In the genomic region with DNA sequence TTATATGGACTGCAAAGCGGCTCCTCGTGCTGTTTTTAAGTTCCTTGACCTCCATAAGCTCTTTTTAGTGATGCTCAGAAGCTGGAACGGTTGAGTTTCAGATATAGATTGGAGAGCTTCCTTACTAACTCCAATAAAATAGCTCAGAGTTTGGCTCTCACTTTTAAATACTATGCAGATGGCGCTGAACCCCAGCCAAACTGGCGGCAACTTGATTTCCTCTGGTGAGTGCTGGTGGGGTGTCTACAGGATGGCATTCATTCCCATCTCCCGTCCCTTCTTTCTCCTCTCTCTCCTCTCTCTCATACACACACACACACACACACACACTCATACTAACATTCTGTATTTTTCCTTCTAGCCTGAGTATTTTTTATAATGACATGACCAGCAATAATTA, we compare ENCODE assay signal across 22 cellular contexts.
"Had no signal": no experiment of that assay in that cellular context is flagged by ENCODE, and none has a peak within 500 bp of the region (broad histone marks: within the 10 kb centered on the region; RNA-seq: fewer than 3 reads in every experiment).

No MANE protein-coding gene starts in this region.

- H3K27ac Mint-ChIP-seq: activated CD8-positive, alpha-beta memory T cell treated with anti-CD3 and anti-CD28 coated beads, Interleukin-2, amount 10 ng/mL, durations not matched to agents 7 days and 5 days; activated naive CD4-positive, alpha-beta T cell treated with anti-CD3 and anti-CD28 coated beads, Interleukin-2, amount 50 U/mL, for 24 hours; activated T-cell treated with anti-CD3 and anti-CD28 coated beads, Interleukin-2, amount 50 U/mL, for 24 hours; dendritic cell treated with granulocyte-macrophage colony-stimulating factor and Interleukin-4, amounts not matched to agents 40 ng/mL and 50 ng/mL, for 4 days; progenitor cell of endocrine pancreas; stimulated activated naive B cell treated with anti-CD40 and anti-IgM and Interleukin-4, amounts not matched to agents 10 μg/mL and 1 μg/mL and 100 μg/mL, for 72 hours had no signal

- H3K9me3 Mint-ChIP-seq: activated naive CD4-positive, alpha-beta T cell treated with anti-CD3 and anti-CD28 coated beads, Interleukin-2, amount 50 U/mL, for 24 hours; activated T-cell treated with anti-CD3 and anti-CD28 coated beads, Interleukin-2, amount 50 U/mL, for 24 hours; central memory CD8-positive, alpha-beta T cell; dendritic cell treated with granulocyte-macrophage colony-stimulating factor and Interleukin-4, amounts not matched to agents 40 ng/mL and 50 ng/mL, for 4 days; stimulated activated naive B cell treated with anti-CD40 and anti-IgM and Interleukin-4, amounts not matched to agents 10 μg/mL and 1 μg/mL and 100 μg/mL, for 72 hours had no signal

- H3K27me3 Mint-ChIP-seq: activated CD8-positive, alpha-beta memory T cell treated with anti-CD3 and anti-CD28 coated beads, Interleukin-2, amount 10 ng/mL, durations not matched to agents 7 days and 5 days; activated naive CD4-positive, alpha-beta T cell treated with anti-CD3 and anti-CD28 coated beads, Interleukin-2, amount 50 U/mL, for 24 hours; activated T-cell treated with anti-CD3 and anti-CD28 coated beads, Interleukin-2, amount 50 U/mL, for 24 hours; dendritic cell treated with granulocyte-macrophage colony-stimulating factor and Interleukin-4, amounts not matched to agents 40 ng/mL and 50 ng/mL, for 4 days; progenitor cell of endocrine pancreas; stimulated activated naive B cell treated with anti-CD40 and anti-IgM and Interleukin-4, amounts not matched to agents 10 μg/mL and 1 μg/mL and 100 μg/mL, for 72 hours had no signal

- H3K4me1 Mint-ChIP-seq: activated CD8-positive, alpha-beta memory T cell treated with anti-CD3 and anti-CD28 coated beads, Interleukin-2, amount 10 ng/mL, durations not matched to agents 7 days and 5 days; activated naive CD4-positive, alpha-beta T cell treated with anti-CD3 and anti-CD28 coated beads, Interleukin-2, amount 50 U/mL, for 24 hours; central memory CD8-positive, alpha-beta T cell; stimulated activated naive B cell treated with anti-CD40 and anti-IgM and Interleukin-4, amounts not matched to agents 10 μg/mL and 1 μg/mL and 100 μg/mL, for 72 hours had no signal

- H3K4me3 Mint-ChIP-seq: activated CD8-positive, alpha-beta memory T cell treated with anti-CD3 and anti-CD28 coated beads, Interleukin-2, amount 10 ng/mL, durations not matched to agents 7 days and 5 days; activated naive CD4-positive, alpha-beta T cell treated with anti-CD3 and anti-CD28 coated beads, Interleukin-2, amount 50 U/mL, for 24 hours; activated T-cell treated with anti-CD3 and anti-CD28 coated beads, Interleukin-2, amount 50 U/mL, for 24 hours; central memory CD8-positive, alpha-beta T cell; dendritic cell treated with granulocyte-macrophage colony-stimulating factor and Interleukin-4, amounts not matched to agents 40 ng/mL and 50 ng/mL, for 4 days; stimulated activated naive B cell treated with anti-CD40 and anti-IgM and Interleukin-4, amounts not matched to agents 10 μg/mL and 1 μg/mL and 100 μg/mL, for 72 hours had no signal

- DNase-seq: activated CD4-positive, alpha-beta T cell treated with anti-CD3 and anti-CD28 coated beads, Interleukin-2, amount 50 U/mL, for 48 hours; activated CD4-positive, CD25-positive, alpha-beta regulatory T cell treated with anti-CD3 and anti-CD28 coated beads, Interleukin-2, amount 50 U/mL, for 72 hours; activated CD8-positive, alpha-beta memory T cell treated with anti-CD3 and anti-CD28 coated beads, Interleukin-2, amount 10 ng/mL, durations not matched to agents 7 days and 5 days; activated effector memory CD4-positive, alpha-beta T cell treated with Interleukin-2 at 50 U/mL for 16 hours; activated T-cell treated with anti-CD3 and anti-CD28 coated beads, Interleukin-2, amount 50 U/mL, for 24 hours; amniotic stem cell; body of pancreas; foreskin keratinocyte; heart right ventricle; kidney; left ventricle myocardium inferior; right cardiac atrium; spleen; stimulated activated CD4-positive, alpha-beta T cell treated with anti-CD3 and anti-CD28 coated beads, Interleukin-1b, Interleukin-23, amount 100 ng/mL, for 48 hours; stimulated activated naive B cell treated with anti-CD40 and anti-IgM and Interleukin-4, amounts not matched to agents 10 μg/mL and 1 μg/mL and 100 μg/mL, for 72 hours; testis; upper lobe of right lung had no signal

- H3K4me1 ChIP-seq: body of pancreas, foreskin keratinocyte, left ventricle myocardium inferior, spleen, testis, upper lobe of right lung had no signal

- H3K36me3 Mint-ChIP-seq: activated CD8-positive, alpha-beta memory T cell treated with anti-CD3 and anti-CD28 coated beads, Interleukin-2, amount 10 ng/mL, durations not matched to agents 7 days and 5 days; activated naive CD4-positive, alpha-beta T cell treated with anti-CD3 and anti-CD28 coated beads, Interleukin-2, amount 50 U/mL, for 24 hours; stimulated activated naive B cell treated with anti-CD40 and anti-IgM and Interleukin-4, amounts not matched to agents 10 μg/mL and 1 μg/mL and 100 μg/mL, for 72 hours had no signal

- H3K36me3 ChIP-seq: heart right ventricle, left ventricle myocardium inferior, neutrophil, spleen, upper lobe of right lung had no signal

- H3K9me3 ChIP-seq: body of pancreas, heart right ventricle, left ventricle myocardium inferior, neutrophil, spleen, testis, upper lobe of right lung had no signal

- H3K27me3 ChIP-seq: body of pancreas, foreskin keratinocyte, heart right ventricle, neutrophil, spleen, testis, upper lobe of right lung had no signal

- ATAC-seq: activated CD8-positive, alpha-beta memory T cell treated with anti-CD3 and anti-CD28 coated beads, Interleukin-2, amount 10 ng/mL, durations not matched to agents 7 days and 5 days; body of pancreas; foreskin keratinocyte; heart right ventricle; right cardiac atrium; stimulated activated naive B cell treated with anti-CD40 and anti-IgM and Interleukin-4, amounts not matched to agents 10 μg/mL and 1 μg/mL and 100 μg/mL, for 72 hours; upper lobe of right lung had no signal

- H3K27ac ChIP-seq: body of pancreas, foreskin keratinocyte, heart right ventricle, left ventricle myocardium inferior, neutrophil, spleen, testis, upper lobe of right lung had no signal

- H3K4me3 ChIP-seq: body of pancreas, heart right ventricle, left ventricle myocardium inferior, spleen, testis, upper lobe of right lung had no signal
